Comparison of ENCODE assay signal across 1 cellular context in genomic region chr14:89351364-89351957, GRCh38.
TF ChIP-seq lines count a peak whose summit lies in the region.

No MANE protein-coding gene starts in this region.

TF ChIP-seq in HepG2, 621 proteins besides CTCF, POLR2A, EP300 and RAD21 (continued from another document and continues in another):
- peak; percentile 91 for TF ChIP-seq SKI (IDR thresholded peaks at IDR 0.05; ENCODE audit: partially characterized antibody)
- no peak for TF ChIP-seq ZFP36L1 (CRISPR knock-in tag; IDR thresholded peaks at IDR 0.05)
- peak; percentile 32; the same call in 1 of the 3 replicates for TF ChIP-seq MXI1 (IDR thresholded peaks at IDR 0.05; ENCODE audit: borderline replicate concordance, low read depth, low read length)
- peak; percentile 83 for TF ChIP-seq TARDBP (CRISPR knock-in tag; IDR thresholded peaks at IDR 0.05)
- TF ChIP-seq ZBTB4 (CRISPR knock-in tag; IDR thresholded peaks at IDR 0.05; ENCODE audit: borderline replicate concordance): peak; percentile 91
- TF ChIP-seq ZNF331 (CRISPR knock-in tag; IDR thresholded peaks at IDR 0.05): 0 out of 2 replicates have a peak, but pooled peaks have one; percentile 47
- TF ChIP-seq THAP8 (CRISPR knock-in tag; IDR thresholded peaks at IDR 0.05; ENCODE audit: borderline replicate concordance): no peak
- TF ChIP-seq ZNF317 (CRISPR knock-in tag; IDR thresholded peaks at IDR 0.05): peak; percentile 83
- peak; percentile 26; the same call in 1 of the 2 replicates for TF ChIP-seq ZBTB21 (CRISPR knock-in tag; IDR thresholded peaks at IDR 0.05)
- peak; percentile 89 for TF ChIP-seq ZGPAT (CRISPR knock-in tag; IDR thresholded peaks at IDR 0.05)
- no peak for TF ChIP-seq MTF2 (CRISPR knock-in tag; IDR thresholded peaks at IDR 0.05; ENCODE audit: borderline replicate concordance)
- peak; percentile 66; the same call in 1 of the 2 replicates for TF ChIP-seq ZBTB34 (CRISPR knock-in tag; IDR thresholded peaks at IDR 0.05)
- no peak for TF ChIP-seq RARG (CRISPR knock-in tag; IDR thresholded peaks at IDR 0.05; ENCODE audit: low read depth)
- TF ChIP-seq FOXP4 (CRISPR knock-in tag; IDR thresholded peaks at IDR 0.05): peak; percentile 96
- peak; percentile 61; the same call in 1 of the 2 replicates for TF ChIP-seq ZNF772 (CRISPR knock-in tag; IDR thresholded peaks at IDR 0.05)
- TF ChIP-seq SYNCRIP (IDR thresholded peaks at IDR 0.05; ENCODE audit: insufficient read depth, low read depth, low read length): no peak
- no peak for TF ChIP-seq PRMT3 (CRISPR knock-in tag; IDR thresholded peaks at IDR 0.05; ENCODE audit: borderline replicate concordance, low read depth)
- no peak for TF ChIP-seq ATF5 (CRISPR knock-in tag; IDR thresholded peaks at IDR 0.05; ENCODE audit: low read depth)
- TF ChIP-seq SRSF9 (IDR thresholded peaks at IDR 0.05; ENCODE audit: borderline replicate concordance, insufficient read depth, low read depth, low read length, poor library complexity, severe bottlenecking): no peak
- no peak for TF ChIP-seq ZNF501 (CRISPR knock-in tag; IDR thresholded peaks at IDR 0.05)
- peak; percentile 24 for TF ChIP-seq PHF5A (CRISPR knock-in tag; IDR thresholded peaks at IDR 0.05; ENCODE audit: low read depth, unreplicated experiment)
- peak; percentile 78 for TF ChIP-seq ZFP36 (IDR thresholded peaks at IDR 0.05; ENCODE audit: borderline replicate concordance, low read depth, low read length, partially characterized antibody)
- 0 out of 2 replicates have a peak, but pooled peaks have one; percentile 36 for TF ChIP-seq ZNF749 (CRISPR knock-in tag; IDR thresholded peaks at IDR 0.05; ENCODE audit: borderline replicate concordance)
- 0 out of 2 replicates have a peak, but pooled peaks have one; percentile 23 for TF ChIP-seq ZNF691 (CRISPR knock-in tag; IDR thresholded peaks at IDR 0.05; ENCODE audit: borderline replicate concordance, low read depth)
- TF ChIP-seq CBX1 (IDR thresholded peaks at IDR 0.05; ENCODE audit: low read depth): no peak
- TF ChIP-seq NFYB (CRISPR knock-in tag; IDR thresholded peaks at IDR 0.05): peak; percentile 42; the same call in 1 of the 2 replicates
- no peak; the same call in 1 of the 2 replicates for TF ChIP-seq KDM1A (CRISPR knock-in tag; IDR thresholded peaks at IDR 0.05)
- no peak for TF ChIP-seq NBN (conservative IDR thresholded peaks at IDR 0.05)
- peak; percentile 89 for TF ChIP-seq HNF4A (CRISPR knock-in tag; IDR thresholded peaks at IDR 0.05)
- TF ChIP-seq ZNF12 (CRISPR knock-in tag; IDR thresholded peaks at IDR 0.05): peak; percentile 48; the same call in 1 of the 2 replicates
- peak; percentile 96 for TF ChIP-seq FOXA3 (CRISPR knock-in tag; IDR thresholded peaks at IDR 0.05)
- TF ChIP-seq ZNF574 (CRISPR knock-in tag; IDR thresholded peaks at IDR 0.05): peak; percentile 40; the same call in 1 of the 2 replicates
- peak; percentile 48; the same call in 1 of the 2 replicates for TF ChIP-seq CEBPG (CRISPR knock-in tag; IDR thresholded peaks at IDR 0.05)
- TF ChIP-seq GLI4 (CRISPR knock-in tag; IDR thresholded peaks at IDR 0.05; ENCODE audit: borderline replicate concordance): 0 out of 2 replicates have a peak, but pooled peaks have one; percentile 47
- peak; percentile 75; the same call in 1 of the 2 replicates for TF ChIP-seq KLF9 (CRISPR knock-in tag; IDR thresholded peaks at IDR 0.05; ENCODE audit: low read depth)
- peak; percentile 38 for TF ChIP-seq YY1 (IDR thresholded peaks at IDR 0.05; ENCODE audit: insufficient read depth, insufficient replicate concordance, low read depth, low read length)
- TF ChIP-seq ZBTB43 (CRISPR knock-in tag; conservative IDR thresholded peaks at IDR 0.05): no peak
- TF ChIP-seq CHCHD3 (CRISPR knock-in tag; IDR thresholded peaks at IDR 0.05): no peak
- no peak for TF ChIP-seq ZNF121 (CRISPR knock-in tag; IDR thresholded peaks at IDR 0.05)
- peak; percentile 91; the same call in 1 of the 2 replicates for TF ChIP-seq SNAPC4 (CRISPR knock-in tag; IDR thresholded peaks at IDR 0.05)
